17 cellular contexts compared by ENCODE assay signal in genomic region chr7:97373743-97374142, GRCh38.
DNase-seq lines count a peak whose midpoint lies in the region; ATAC-seq and TF ChIP-seq lines count a peak whose summit lies in the region.
"Had no signal": no experiment of that assay in that cellular context is flagged by ENCODE, and none has a peak within 500 bp of the region (broad histone marks: within the 10 kb centered on the region; RNA-seq: fewer than 3 reads in every experiment).

No MANE protein-coding gene starts in this region.

- H3K27ac ChIP-seq in GM23338 (ENCODE audit: low read depth): no peak overlapping the region
- H3K27ac ChIP-seq: A549, C4-2B, HL-60 had no signal

- H3F3A ChIP-seq in GM23338 (replicated peaks; ENCODE audit: low read depth): no peaks in the 10 kb centered on the region

- no peaks in the 10 kb centered on the region for H3K9me3 ChIP-seq in neuron (ENCODE audit: low read length)
- H3K9me3 ChIP-seq: A549, BE2C had no signal

- intact Hi-C loops in activated CD4-positive, alpha-beta T cell treated with anti-CD3 and anti-CD28 coated beads for 36 hours (cut with DNase I, micrococcal nuclease): no loop called here

- POLR2A ChIA-PET in activated CD4-positive, alpha-beta T cell treated with anti-CD3 and anti-CD28 coated beads for 36 hours (lab: Charles Lee): no interaction called here

- H3K36me3 ChIP-seq in GM23338 (ENCODE audit: insufficient read depth) (no peaks in the 10 kb centered on the region), neuron (ENCODE audit: insufficient read depth, low read length) (no peaks in the 10 kb centered on the region)
- H3K36me3 ChIP-seq: BE2C had no signal

- H3K27me3 Mint-ChIP-seq in GM23338 (ENCODE audit: insufficient read depth, low read depth, poor library complexity): peaks cover 4% of the 10 kb centered on the region
- H3K27me3 Mint-ChIP-seq in activated CD4-positive, alpha-beta T cell treated with anti-CD3 and anti-CD28 coated beads for 36 hours: no peaks in the 10 kb centered on the region
- H3K27me3 Mint-ChIP-seq: CD4-positive, alpha-beta memory T cell had no signal

- ATAC-seq in GM23338: no peak; the same call in 2 of the 3 replicates
- no peak for ATAC-seq in activated CD4-positive, alpha-beta T cell treated with anti-CD3 and anti-CD28 coated beads for 36 hours
- ATAC-seq: A549, HCT116 had no signal

- H3K4me3 ChIP-seq in GM23338: no peak overlapping the region
- no peak overlapping the region for H3K4me3 ChIP-seq in neuron (ENCODE audit: low read length)
- H3K4me3 ChIP-seq: A549 had no signal

- CTCF ChIA-PET in activated CD4-positive, alpha-beta T cell treated with anti-CD3 and anti-CD28 coated beads for 36 hours (lab: Charles Lee): interaction anchor here (1.3 kb wide), 1 partner anchor 8 kb away, joined by 3 read pairs; no protein-coding TSS in a partner anchor

- no peak overlapping the region for H3K27ac Mint-ChIP-seq in GM23338
- no peak overlapping the region for H3K27ac Mint-ChIP-seq in activated CD4-positive, alpha-beta T cell treated with anti-CD3 and anti-CD28 coated beads for 36 hours
- H3K27ac Mint-ChIP-seq: CD4-positive, alpha-beta memory T cell had no signal

- TF ChIP-seq CTCF in GM23338 (conservative IDR thresholded peaks at IDR 0.05; ENCODE audit: low read depth in 2 of 2): no peak

- no peaks in the 10 kb centered on the region for H3K9me3 Mint-ChIP-seq in GM23338
- no peaks in the 10 kb centered on the region for H3K9me3 Mint-ChIP-seq in activated CD4-positive, alpha-beta T cell treated with anti-CD3 and anti-CD28 coated beads for 36 hours (ENCODE audit: low read depth)

- H3K36me3 Mint-ChIP-seq in GM23338 (ENCODE audit: low read depth): no peaks in the 10 kb centered on the region; the same call in 2 of the 3 replicates
- no peaks in the 10 kb centered on the region for H3K36me3 Mint-ChIP-seq in activated CD4-positive, alpha-beta T cell treated with anti-CD3 and anti-CD28 coated beads for 36 hours (ENCODE audit: low read depth)
- H3K36me3 Mint-ChIP-seq: CD4-positive, alpha-beta memory T cell had no signal

- H3K4me1 Mint-ChIP-seq in GM23338: peaks cover 21% of the 10 kb centered on the region
- H3K4me1 Mint-ChIP-seq in activated CD4-positive, alpha-beta T cell treated with anti-CD3 and anti-CD28 coated beads for 36 hours: no peaks in the 10 kb centered on the region
- H3K4me1 Mint-ChIP-seq: CD4-positive, alpha-beta memory T cell had no signal

- H4K20me1 ChIP-seq in GM23338 (replicated peaks; ENCODE audit: insufficient read depth): no peaks in the 10 kb centered on the region

- no peak overlapping the region for H2AFZ ChIP-seq in GM23338
- peak overlapping the region; percentile 13 for H2AFZ ChIP-seq in neuron (ENCODE audit: low read depth, low read length)

- H3K4me1 ChIP-seq in GM23338 (ENCODE audit: insufficient read depth) (peaks cover 7% of the 10 kb centered on the region), neuron (ENCODE audit: insufficient read depth, low read length) (peaks cover 37% of the 10 kb centered on the region)
- H3K4me1 ChIP-seq: A549, BE2C had no signal

- H3K4me2 ChIP-seq in GM23338: no peak overlapping the region
- H3K4me2 ChIP-seq: A549 had no signal

- DNase-seq in COLO668 (lab: John Stamatoyannopoulos, UW; ENCODE audit: unreplicated experiment) (peak; percentile 4), GM23338 (ENCODE audit: low spot score) (peak; percentile 3), left kidney (ENCODE audit: low read depth, low spot score) (peak; percentile 39), NCI-H2081 (lab: John Stamatoyannopoulos, UW) (no peak)
- DNase-seq in activated CD4-positive, alpha-beta T cell treated with anti-CD3 and anti-CD28 coated beads for 4 hours: no peak
- DNase-seq in activated CD4-positive, alpha-beta T cell treated with anti-CD3 and anti-CD28 coated beads for 36 hours: no peak
- DNase-seq: BE2C; CD4-positive, alpha-beta memory T cell; COR-L47; DMS153; DMS79 treated with DMSO at 0.1 percent for 48 hours; EL had no signal

- H3K9me2 ChIP-seq in GM23338 (ENCODE audit: insufficient read depth): peaks cover 5% of the 10 kb centered on the region; the same call in 1 of the 2 replicates

- H3K79me2 ChIP-seq in GM23338 (replicated peaks; ENCODE audit: insufficient read depth): no peaks in the 10 kb centered on the region

- H3K27me3 ChIP-seq in GM23338 (ENCODE audit: insufficient read depth): no peaks in the 10 kb centered on the region
- H3K27me3 ChIP-seq in neuron (ENCODE audit: insufficient read depth, low read length): no peaks in the 10 kb centered on the region
- H3K27me3 ChIP-seq: BE2C had no signal

- no peak overlapping the region for H3K4me3 Mint-ChIP-seq in GM23338
- H3K4me3 Mint-ChIP-seq in activated CD4-positive, alpha-beta T cell treated with anti-CD3 and anti-CD28 coated beads for 36 hours: no peak overlapping the region
- H3K4me3 Mint-ChIP-seq: CD4-positive, alpha-beta memory T cell had no signal

TF ChIP-seq in GM23338, 12 proteins besides CTCF, POLR2A, EP300 and RAD21:
- TF ChIP-seq, protein P1, sequence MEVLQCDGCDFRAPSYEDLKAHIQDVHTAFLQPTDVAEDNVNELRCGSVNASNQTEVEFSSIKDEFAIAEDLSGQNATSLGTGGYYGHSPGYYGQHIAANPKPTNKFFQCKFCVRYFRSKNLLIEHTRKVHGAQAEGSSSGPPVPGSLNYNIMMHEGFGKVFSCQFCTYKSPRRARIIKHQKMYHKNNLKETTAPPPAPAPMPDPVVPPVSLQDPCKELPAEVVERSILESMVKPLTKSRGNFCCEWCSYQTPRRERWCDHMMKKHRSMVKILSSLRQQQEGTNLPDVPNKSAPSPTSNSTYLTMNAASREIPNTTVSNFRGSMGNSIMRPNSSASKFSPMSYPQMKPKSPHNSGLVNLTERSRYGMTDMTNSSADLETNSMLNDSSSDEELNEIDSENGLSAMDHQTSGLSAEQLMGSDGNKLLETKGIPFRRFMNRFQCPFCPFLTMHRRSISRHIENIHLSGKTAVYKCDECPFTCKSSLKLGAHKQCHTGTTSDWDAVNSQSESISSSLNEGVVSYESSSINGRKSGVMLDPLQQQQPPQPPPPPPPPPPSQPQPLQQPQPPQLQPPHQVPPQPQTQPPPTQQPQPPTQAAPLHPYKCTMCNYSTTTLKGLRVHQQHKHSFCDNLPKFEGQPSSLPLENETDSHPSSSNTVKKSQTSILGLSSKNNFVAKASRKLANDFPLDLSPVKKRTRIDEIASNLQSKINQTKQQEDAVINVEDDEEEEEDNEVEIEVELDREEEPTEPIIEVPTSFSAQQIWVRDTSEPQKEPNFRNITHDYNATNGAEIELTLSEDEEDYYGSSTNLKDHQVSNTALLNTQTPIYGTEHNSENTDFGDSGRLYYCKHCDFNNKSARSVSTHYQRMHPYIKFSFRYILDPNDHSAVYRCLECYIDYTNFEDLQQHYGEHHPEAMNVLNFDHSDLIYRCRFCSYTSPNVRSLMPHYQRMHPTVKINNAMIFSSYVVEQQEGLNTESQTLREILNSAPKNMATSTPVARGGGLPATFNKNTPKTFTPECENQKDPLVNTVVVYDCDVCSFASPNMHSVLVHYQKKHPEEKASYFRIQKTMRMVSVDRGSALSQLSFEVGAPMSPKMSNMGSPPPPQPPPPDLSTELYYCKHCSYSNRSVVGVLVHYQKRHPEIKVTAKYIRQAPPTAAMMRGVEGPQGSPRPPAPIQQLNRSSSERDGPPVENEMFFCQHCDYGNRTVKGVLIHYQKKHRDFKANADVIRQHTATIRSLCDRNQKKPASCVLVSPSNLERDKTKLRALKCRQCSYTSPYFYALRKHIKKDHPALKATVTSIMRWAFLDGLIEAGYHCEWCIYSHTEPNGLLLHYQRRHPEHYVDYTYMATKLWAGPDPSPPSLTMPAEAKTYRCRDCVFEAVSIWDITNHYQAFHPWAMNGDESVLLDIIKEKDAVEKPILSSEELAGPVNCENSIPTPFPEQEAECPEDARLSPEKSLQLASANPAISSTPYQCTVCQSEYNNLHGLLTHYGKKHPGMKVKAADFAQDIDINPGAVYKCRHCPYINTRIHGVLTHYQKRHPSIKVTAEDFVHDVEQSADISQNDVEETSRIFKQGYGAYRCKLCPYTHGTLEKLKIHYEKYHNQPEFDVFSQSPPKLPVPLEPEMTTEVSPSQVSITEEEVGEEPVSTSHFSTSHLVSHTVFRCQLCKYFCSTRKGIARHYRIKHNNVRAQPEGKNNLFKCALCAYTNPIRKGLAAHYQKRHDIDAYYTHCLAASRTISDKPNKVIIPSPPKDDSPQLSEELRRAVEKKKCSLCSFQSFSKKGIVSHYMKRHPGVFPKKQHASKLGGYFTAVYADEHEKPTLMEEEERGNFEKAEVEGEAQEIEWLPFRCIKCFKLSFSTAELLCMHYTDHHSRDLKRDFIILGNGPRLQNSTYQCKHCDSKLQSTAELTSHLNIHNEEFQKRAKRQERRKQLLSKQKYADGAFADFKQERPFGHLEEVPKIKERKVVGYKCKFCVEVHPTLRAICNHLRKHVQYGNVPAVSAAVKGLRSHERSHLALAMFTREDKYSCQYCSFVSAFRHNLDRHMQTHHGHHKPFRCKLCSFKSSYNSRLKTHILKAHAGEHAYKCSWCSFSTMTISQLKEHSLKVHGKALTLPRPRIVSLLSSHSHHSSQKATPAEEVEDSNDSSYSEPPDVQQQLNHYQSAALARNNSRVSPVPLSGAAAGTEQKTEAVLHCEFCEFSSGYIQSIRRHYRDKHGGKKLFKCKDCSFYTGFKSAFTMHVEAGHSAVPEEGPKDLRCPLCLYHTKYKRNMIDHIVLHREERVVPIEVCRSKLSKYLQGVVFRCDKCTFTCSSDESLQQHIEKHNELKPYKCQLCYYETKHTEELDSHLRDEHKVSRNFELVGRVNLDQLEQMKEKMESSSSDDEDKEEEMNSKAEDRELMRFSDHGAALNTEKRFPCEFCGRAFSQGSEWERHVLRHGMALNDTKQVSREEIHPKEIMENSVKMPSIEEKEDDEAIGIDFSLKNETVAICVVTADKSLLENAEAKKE (CRISPR knock-in tag; IDR thresholded peaks at IDR 0.05): 0 out of 2 replicates have a peak, but pooled peaks have one; percentile 36
- TF ChIP-seq EZH2phosphoT487 (IDR thresholded peaks at IDR 0.05; ENCODE audit: unreplicated experiment): no peak

Comparison
In these comparisons a context has a peak if more than half of its experiments do, and no peak if none do; other contexts are left out.
1. DNase-seq: peak in COLO668 (single experiment), GM23338 (single experiment) and left kidney (single experiment); none in NCI-H2081 (0 of 2), activated CD4-positive, alpha-beta T cell treated with anti-CD3 and anti-CD28 coated beads for 4 hours (0 of 2) and activated CD4-positive, alpha-beta T cell treated with anti-CD3 and anti-CD28 coated beads for 36 hours (single experiment).